Comparison of ENCODE assay signal across 23 cellular contexts in genomic region chr5:120098902-120099301, GRCh38.
DNase-seq lines count a peak whose midpoint lies in the region; ATAC-seq and TF ChIP-seq lines count a peak whose summit lies in the region.
"Had no signal": no experiment of that assay in that cellular context is flagged by ENCODE, and none has a peak within 500 bp of the region (broad histone marks: within the 10 kb centered on the region; RNA-seq: fewer than 3 reads in every experiment).

No MANE protein-coding gene starts in this region.

- H4K20me1 ChIP-seq in GM23248 (ENCODE audit: insufficient read depth) = no peaks in the 10 kb centered on the region
- no peaks in the 10 kb centered on the region for H4K20me1 ChIP-seq in GM23338 (replicated peaks; ENCODE audit: insufficient read depth)
- H4K20me1 ChIP-seq: BLaER1 had no signal

- H3K4me1 ChIP-seq in GM23248 (ENCODE audit: insufficient read depth) = peaks cover 9% of the 10 kb centered on the region; the same call in 1 of the 2 replicates
- H3K4me1 ChIP-seq in GM23338 (ENCODE audit: insufficient read depth) = no peaks in the 10 kb centered on the region
- H3K4me1 ChIP-seq: BLaER1, Caco-2 had no signal

- H3K4me3 ChIP-seq in GM23248 (no peak overlapping the region), GM23338 (no peak overlapping the region)
- H3K4me3 ChIP-seq: A549, BLaER1 had no signal

- in situ Hi-C loops in GM23248 (cut with MboI) = no loop called here

- H3K27me3 Mint-ChIP-seq in stimulated activated naive CD8-positive, alpha-beta T cell treated with anti-CD3 and anti-CD28 coated beads, Interleukin-15, amount 100 ng/mL, for 72 hours = no peaks in the 10 kb centered on the region
- H3K27me3 Mint-ChIP-seq in GM23338 (ENCODE audit: insufficient read depth, low read depth, poor library complexity) = peaks cover 2% of the 10 kb centered on the region
- H3K27me3 Mint-ChIP-seq: CD4-positive, alpha-beta memory T cell had no signal

- no peak overlapping the region for H3K4me3 Mint-ChIP-seq in stimulated activated naive CD8-positive, alpha-beta T cell treated with anti-CD3 and anti-CD28 coated beads, Interleukin-15, amount 100 ng/mL, for 72 hours
- H3K4me3 Mint-ChIP-seq in GM23338 = no peak overlapping the region
- H3K4me3 Mint-ChIP-seq: CD4-positive, alpha-beta memory T cell had no signal

- H3K27ac Mint-ChIP-seq in stimulated activated naive CD8-positive, alpha-beta T cell treated with anti-CD3 and anti-CD28 coated beads, Interleukin-15, amount 100 ng/mL, for 72 hours = no peak overlapping the region
- H3K27ac Mint-ChIP-seq in GM23338 = no peak overlapping the region
- H3K27ac Mint-ChIP-seq: CD4-positive, alpha-beta memory T cell had no signal

- no peak overlapping the region for H3K9ac ChIP-seq in GM23248
- H3K9ac ChIP-seq: BLaER1 had no signal

- DNase-seq in GM23248 (no peak), SK-N-DZ (ENCODE audit: low spot score) (peak; percentile 10), iris pigment epithelial cell (ENCODE audit: low read depth) (peak; percentile 17), OCI-M2 (lab: John Stamatoyannopoulos, UW; ENCODE audit: unreplicated experiment) (no peak), NCI-H510A treated with DMSO at 0.1 percent for 48 hours (lab: John Stamatoyannopoulos, UW) (no peak), GM23338 (ENCODE audit: low spot score) (no peak)
- no peak for DNase-seq in stimulated activated naive CD8-positive, alpha-beta T cell treated with anti-CD3 and anti-CD28 coated beads, Interleukin-15, amount 100 ng/mL, for 72 hours
- DNase-seq: Caco-2; CD4-positive, alpha-beta memory T cell; DMS 273 treated with DMSO at 0.1 percent for 48 hours; DMS79 treated with DMSO at 0.1 percent for 48 hours; HCEC 1CT; KG1; NCI-H1092 treated with DMSO at 0.1 percent for 48 hours; NCI-H1436 treated with DMSO at 0.1 percent for 48 hours; NCI-H1930; NCI-H748 treated with DMSO at 0.1 percent for 48 hours; Right ventricle myocardium superior; SW 1271 had no signal

- H3K9me3 Mint-ChIP-seq in stimulated activated naive CD8-positive, alpha-beta T cell treated with anti-CD3 and anti-CD28 coated beads, Interleukin-15, amount 100 ng/mL, for 72 hours = no peaks in the 10 kb centered on the region
- H3K9me3 Mint-ChIP-seq in GM23338 = no peaks in the 10 kb centered on the region
- H3K9me3 Mint-ChIP-seq: CD4-positive, alpha-beta memory T cell had no signal

- no peaks in the 10 kb centered on the region for H3K27me3 ChIP-seq in GM23248 (replicated peaks; ENCODE audit: insufficient read depth)
- no peaks in the 10 kb centered on the region for H3K27me3 ChIP-seq in GM23338 (ENCODE audit: insufficient read depth)
- H3K27me3 ChIP-seq: BLaER1 had no signal

- H3K27ac ChIP-seq in GM23248 (no peak overlapping the region), GM23338 (ENCODE audit: low read depth) (no peak overlapping the region)
- H3K27ac ChIP-seq: A549, BLaER1, HL-60 had no signal

- H2AFZ ChIP-seq in GM23248 = peak overlapping the region; percentile 36; the same call in 1 of the 2 replicates
- no peak overlapping the region for H2AFZ ChIP-seq in GM23338

- no peaks in the 10 kb centered on the region for H3K9me3 ChIP-seq in GM23248 (ENCODE audit: low read depth)
- H3K9me3 ChIP-seq: A549, BLaER1, Caco-2 had no signal

- H3K36me3 Mint-ChIP-seq in GM23338 (ENCODE audit: low read depth) = no peaks in the 10 kb centered on the region
- H3K36me3 Mint-ChIP-seq: CD4-positive, alpha-beta memory T cell had no signal

- no peaks in the 10 kb centered on the region for H3F3A ChIP-seq in GM23248 (ENCODE audit: insufficient read depth)
- H3F3A ChIP-seq in GM23338 (replicated peaks; ENCODE audit: low read depth) = no peaks in the 10 kb centered on the region

- no peak for TF ChIP-seq CTCF in GM23338 (conservative IDR thresholded peaks at IDR 0.05; ENCODE audit: low read depth in 2 of 2)

- H3K36me3 ChIP-seq in GM23248 (ENCODE audit: low read depth) (no peaks in the 10 kb centered on the region), GM23338 (ENCODE audit: insufficient read depth) (no peaks in the 10 kb centered on the region; the same call in 1 of the 2 replicates)
- H3K36me3 ChIP-seq: BLaER1 had no signal

- ATAC-seq in stimulated activated naive CD8-positive, alpha-beta T cell treated with anti-CD3 and anti-CD28 coated beads, Interleukin-15, amount 100 ng/mL, for 72 hours = no peak
- ATAC-seq in GM23338 = no peak
- ATAC-seq: A549, HepG2 had no signal

- WGBS in GM23248 (ENCODE audit: low coverage in 1 of 2, low lambda C conversion rate in 2 of 2, missing lambda C conversion rate in 2 of 2), 2 experiments = 97 to 99% methylated on average over 2 of the region's 2 CpGs

- H3K4me2 ChIP-seq in GM23248 (ENCODE audit: unreplicated experiment) = no peak overlapping the region
- H3K4me2 ChIP-seq in GM23338 = no peak overlapping the region
- H3K4me2 ChIP-seq: A549, BLaER1 had no signal

- H3K4me1 Mint-ChIP-seq in stimulated activated naive CD8-positive, alpha-beta T cell treated with anti-CD3 and anti-CD28 coated beads, Interleukin-15, amount 100 ng/mL, for 72 hours = no peaks in the 10 kb centered on the region
- no peaks in the 10 kb centered on the region for H3K4me1 Mint-ChIP-seq in GM23338
- H3K4me1 Mint-ChIP-seq: CD4-positive, alpha-beta memory T cell had no signal

- H3K79me2 ChIP-seq in GM23248 (ENCODE audit: insufficient read depth) = no peaks in the 10 kb centered on the region
- no peaks in the 10 kb centered on the region for H3K79me2 ChIP-seq in GM23338 (replicated peaks; ENCODE audit: insufficient read depth)

- H3K9me2 ChIP-seq in GM23248 (ENCODE audit: insufficient read depth) = no peaks in the 10 kb centered on the region
- no peaks in the 10 kb centered on the region for H3K9me2 ChIP-seq in GM23338 (ENCODE audit: insufficient read depth)

TF ChIP-seq in GM23338, 12 proteins besides CTCF, POLR2A, EP300 and RAD21 (continues in another document):
- no peak for TF ChIP-seq REST (IDR thresholded peaks at IDR 0.05; ENCODE audit: unreplicated experiment)

Comparison
In these comparisons a context has a peak if more than half of its experiments do, and no peak if none do; other contexts are left out.
1. DNase-seq: peak in SK-N-DZ (single experiment) and iris pigment epithelial cell (single experiment); none in GM23248 (single experiment), OCI-M2 (single experiment), stimulated activated naive CD8-positive, alpha-beta T cell treated with anti-CD3 and anti-CD28 coated beads, Interleukin-15, amount 100 ng/mL, for 72 hours (0 of 2), NCI-H510A treated with DMSO at 0.1 percent for 48 hours (single experiment) and GM23338 (single experiment).